In the genomic region with DNA sequence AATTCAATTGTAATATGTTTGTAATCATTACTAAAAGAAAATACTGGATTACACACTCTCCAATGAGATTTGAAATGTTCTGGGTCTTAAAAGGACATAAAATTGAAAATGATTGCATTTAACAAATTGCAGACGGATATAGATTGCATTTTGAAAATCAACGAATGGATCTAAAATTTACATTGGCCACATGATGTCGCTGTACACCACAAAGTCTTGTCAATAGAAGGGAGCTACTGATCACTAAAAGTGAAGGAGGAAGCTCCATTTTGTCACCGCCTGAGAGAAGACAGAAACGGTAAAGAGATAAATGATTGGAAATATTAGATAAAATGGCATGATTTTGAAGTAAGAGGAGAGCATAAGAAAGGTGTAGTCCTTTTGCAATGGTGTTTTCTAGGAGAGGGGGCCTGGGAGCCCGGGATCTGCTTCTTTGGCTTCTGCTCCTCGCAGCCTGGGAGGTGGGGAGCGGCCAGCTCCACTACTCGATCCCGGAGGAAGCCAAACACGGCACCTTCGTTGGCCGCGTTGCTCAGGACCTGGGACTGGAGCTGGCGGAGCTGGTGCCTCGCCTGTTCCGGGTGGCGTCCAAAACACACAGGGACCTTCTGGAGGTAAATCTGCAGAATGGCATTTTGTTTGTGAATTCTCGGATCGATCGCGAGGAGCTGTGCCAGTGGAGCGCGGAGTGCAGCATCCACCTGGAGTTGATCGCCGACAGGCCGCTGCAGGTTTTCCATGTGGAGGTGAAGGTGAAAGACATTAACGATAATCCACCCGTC, we compare ENCODE assay signal across 11 cellular contexts. TPM values are rescaled to one million over a fixed set of nuclear protein-coding genes. Genes with fewer than 3 reads are reported as not detected.
DNase-seq lines count a peak whose midpoint lies in the region.
"Had no signal": no experiment of that assay in that cellular context is flagged by ENCODE, and none has a peak within 500 bp of the region (broad histone marks: within the 10 kb centered on the region; RNA-seq: fewer than 3 reads in every experiment).

Gene PCDHA1, plus strand, starts transcription at position 236 of the 782 bp plus-strand sequence.

- H3K79me2 ChIP-seq in mesendoderm (ENCODE audit: control insufficient read depth, insufficient read depth, low read length) = no peaks in the 10 kb centered on the region

- no peak within 1 kb of the TSS for H4K8ac ChIP-seq in mesendoderm (ENCODE audit: low read depth, low read length)

- H2BK5ac ChIP-seq in mesendoderm (ENCODE audit: low read length) = no peak within 1 kb of the TSS

- no CpG with 5 or more reads among the region's 29 CpGs for WGBS in mesendoderm (ENCODE audit: extremely low coverage, insufficient coverage, low lambda C conversion rate)

- peak; percentile 30 for DNase-seq in DMS 273 (lab: John Stamatoyannopoulos, UW; ENCODE audit: unreplicated experiment)
- DNase-seq in DMS 273 treated with DMSO at 0.1 percent for 48 hours (lab: John Stamatoyannopoulos, UW) = no peak
- DNase-seq in MV-4-11 (lab: John Stamatoyannopoulos, UW) = peak; percentile 54
- DNase-seq in SK-MEL-5 (ENCODE audit: low read depth, low spot score) = peak; percentile 56
- peak; percentile 31 for DNase-seq in mesendoderm
- DNase-seq in KG1 (lab: John Stamatoyannopoulos, UW) = no peak
- DNase-seq in NCI-H1930 (lab: John Stamatoyannopoulos, UW) = no peak
- DNase-seq in cardiac septum (ENCODE audit: low spot score) = no peak
- DNase-seq: aorta, nephron progenitor cell, T-cell had no signal

- H3K27me3 ChIP-seq in mesendoderm (ENCODE audit: insufficient read depth, low read length, poor library complexity) = no peaks in the 10 kb centered on the region

- H3K56ac ChIP-seq in mesendoderm (ENCODE audit: low read length) = no peak within 1 kb of the TSS

- no peak within 1 kb of the TSS for H3K27ac ChIP-seq in mesendoderm (ENCODE audit: low read depth, low read length)

- H3K4me2 ChIP-seq in mesendoderm (ENCODE audit: low read length) = no peak within 1 kb of the TSS

- H4K5ac ChIP-seq in mesendoderm (ENCODE audit: low read length) = no peak within 1 kb of the TSS

- in situ Hi-C loops in SK-MEL-5 (cut with HindIII; ENCODE audit: low pct_unique_long_range_greater_than_20kb, low sequenced_read_pairs) = no loop called here

- H2AK5ac ChIP-seq in mesendoderm (ENCODE audit: low read length) = no peak within 1 kb of the TSS

- no peak within 1 kb of the TSS for H3K23ac ChIP-seq in mesendoderm (ENCODE audit: low read length)

- H2BK120ac ChIP-seq in mesendoderm (ENCODE audit: low read depth, low read length) = no peak within 1 kb of the TSS

- no peaks in the 10 kb centered on the region for H3K4me1 ChIP-seq in mesendoderm (ENCODE audit: control insufficient read depth, low read depth, low read length)

- H3K4me3 ChIP-seq in mesendoderm (ENCODE audit: low read length) = no peak within 1 kb of the TSS

- H3K18ac ChIP-seq in mesendoderm (ENCODE audit: low read length) = no peak within 1 kb of the TSS

- intact Hi-C loops in cardiac septum (cut with DNase I) = no loop called here

- H2BK15ac ChIP-seq in mesendoderm (replicated peaks; ENCODE audit: low read depth) = no peak within 1 kb of the TSS

- H3K9ac ChIP-seq in mesendoderm (ENCODE audit: low read length) = no peak within 1 kb of the TSS

- no peaks in the 10 kb centered on the region for H3K79me1 ChIP-seq in mesendoderm (ENCODE audit: low read length)

- H3K36me3 ChIP-seq in mesendoderm (ENCODE audit: control insufficient read depth, insufficient read depth, low read length) = no peaks in the 10 kb centered on the region

- H3K4ac ChIP-seq in mesendoderm (ENCODE audit: low read depth, low read length) = no peak within 1 kb of the TSS

RNA-seq across cellular contexts. Expression of gene PCDHA1, which starts in this region (rescaled TPM):
- total RNA-seq in SK-MEL-5 (2014; rRNA removed; shearing (Covaris generic)) = 0.48 and 0.55 TPM in 2 replicates
- 0.85 and 1.2 TPM in 2 replicates for polyA plus RNA-seq in SK-MEL-5 (2015; cell fraction: cytosol; rRNA removed)
- not detected in 2 replicates for polyA plus RNA-seq in SK-MEL-5 (2015; cell fraction: nucleus; rRNA removed)
- polyA plus RNA-seq in mesendoderm (2013, experiment 1 of 2) = 1.7 TPM
- polyA plus RNA-seq in mesendoderm (2013, experiment 2 of 2) = 1.3 TPM
- 0.08 TPM for total RNA-seq in cardiac septum
- total RNA-seq: aorta, T-cell had no signal
- polyA plus RNA-seq: aorta had no signal

Comparison
In these comparisons a context has a peak if more than half of its experiments do, and no peak if none do; other contexts are left out.
1. DNase-seq: peak in DMS 273 (single experiment), MV-4-11 (single experiment), SK-MEL-5 (single experiment) and mesendoderm (single experiment); none in DMS 273 treated with DMSO at 0.1 percent for 48 hours (single experiment), KG1 (single experiment), NCI-H1930 (0 of 2) and cardiac septum (single experiment).